In genomic region chr9:87682085-87682484, GRCh38 we compare ENCODE assay signal across 19 cellular contexts. TPM values are rescaled to one million over a fixed set of nuclear protein-coding genes. Genes with fewer than 3 reads are reported as not detected.
DNase-seq lines count a peak whose midpoint lies in the region; ATAC-seq and TF ChIP-seq lines count a peak whose summit lies in the region.
"Had no signal": no experiment of that assay in that cellular context is flagged by ENCODE, and none has a peak within 500 bp of the region (broad histone marks: within the 10 kb centered on the region; RNA-seq: fewer than 3 reads in every experiment).

No MANE protein-coding gene starts in this region.

- TF ChIP-seq EP300 in esophagus muscularis mucosa (IDR thresholded peaks at IDR 0.05), result no peak

- TF ChIP-seq POLR2A in esophagus muscularis mucosa (IDR thresholded peaks at IDR 0.05; ENCODE audit: low read depth), result no peak

- TF ChIP-seq CTCF in esophagus muscularis mucosa (IDR thresholded peaks at IDR 0.05), result no peak
- TF ChIP-seq CTCF in liver (IDR thresholded peaks at IDR 0.05; ENCODE audit: low read depth, low read length, missing input control), result no peak
- no peak for TF ChIP-seq CTCF in GM20000 (IDR thresholded peaks at IDR 0.05; ENCODE audit: extremely low read depth, missing control alignments)

- H3K27ac ChIP-seq in SK-N-MC (peak overlapping the region; percentile 54; the same call in 1 of the 2 replicates), esophagus muscularis mucosa (replicated peaks in 1 of 4) (no peak overlapping the region), liver (ENCODE audit: low read depth in 1 of 2, low read length in 2 of 2) (peak overlapping the region; percentile 10 to 11)
- H3K27ac ChIP-seq: BLaER1 treated with 17β-estradiol and CSF1 and Interleukin-3, amounts not matched to agents 10 nM and 100 nM had no signal

- no peaks in the 10 kb centered on the region for H3K27me3 ChIP-seq in esophagus muscularis mucosa
- H3K27me3 ChIP-seq in liver (ENCODE audit: control insufficient read depth in 4 of 4, insufficient read depth in 4 of 4, low read length in 3 of 4), result no peaks in the 10 kb centered on the region
- H3K27me3 ChIP-seq: BLaER1 treated with 17β-estradiol and CSF1 and Interleukin-3, amounts not matched to agents 10 nM and 100 nM had no signal

- DNase-seq in D341Med (ENCODE audit: low spot score), result peak; percentile 3
- DNase-seq in SK-N-MC (ENCODE audit: low read depth, low spot score), result no peak
- peak; percentile 88 for DNase-seq in esophagus muscularis mucosa (ENCODE audit: extremely low spot score)
- no peak for DNase-seq in iPS-NIHi11 (ENCODE audit: low spot score)
- no peak for DNase-seq in GM20000 (ENCODE audit: low spot score)
- no peak for DNase-seq in T1000 (lab: John Stamatoyannopoulos, UW)
- DNase-seq: Calu3; CD8-positive, alpha-beta T cell; DMS53; MM.1S; NCI-H1092 treated with DMSO at 0.1 percent for 48 hours; NCI-H146; NCI-H510A; NCI-H748 treated with DMSO at 0.1 percent for 48 hours; SHP77 treated with DMSO at 0.1 percent for 48 hours had no signal

- peaks cover 4 to 45% (median 32%) of the 10 kb centered on the region in 4 donors for H3K4me1 ChIP-seq in esophagus muscularis mucosa
- peaks cover 0 to 33% (median 16%) of the 10 kb centered on the region in 4 donors for H3K4me1 ChIP-seq in liver (ENCODE audit: control insufficient read depth in 4 of 4, insufficient read depth in 4 of 4, low read length in 3 of 4)

- H3K9me3 ChIP-seq in SK-N-MC (ENCODE audit: low read depth, low read length) (no peaks in the 10 kb centered on the region), esophagus muscularis mucosa (no peaks in the 10 kb centered on the region), liver (ENCODE audit: control insufficient read depth in 4 of 4, low read length in 3 of 4) (no peaks in the 10 kb centered on the region)
- H3K9me3 ChIP-seq: BLaER1 treated with 17β-estradiol and CSF1 and Interleukin-3, amounts not matched to agents 10 nM and 100 nM had no signal

- peaks cover 59% of the 10 kb centered on the region for H3K36me3 ChIP-seq in SK-N-MC (ENCODE audit: insufficient read depth, low read length)
- H3K36me3 ChIP-seq in esophagus muscularis mucosa, result peaks cover 0 to 44% (median 24%) of the 10 kb centered on the region in 4 donors
- H3K36me3 ChIP-seq in liver (ENCODE audit: control insufficient read depth in 4 of 4, insufficient read depth in 3 of 4, low read depth in 1 of 4, low read length in 3 of 4), result peaks cover 0 to 22% (median 7%) of the 10 kb centered on the region in 4 donors

- no peak for ATAC-seq in GM21447 (IDR thresholded peaks at IDR 0.05; ENCODE audit: unreplicated experiment)
- ATAC-seq: CD8-positive, alpha-beta T cell; SK-N-SH treated with all-trans-retinoic acid at 6 μM for 48 hours had no signal

- no peak overlapping the region for H3K9ac ChIP-seq in SK-N-MC (ENCODE audit: insufficient read length)
- H3K9ac ChIP-seq in liver (ENCODE audit: low read depth in 1 of 2, low read length in 2 of 2), result no peak overlapping the region
- H3K9ac ChIP-seq: BLaER1 treated with 17β-estradiol and CSF1 and Interleukin-3, amounts not matched to agents 10 nM and 100 nM had no signal

- intact Hi-C loops in esophagus muscularis mucosa (cut with DNase I), result loop anchor here (5.0 to 10.0 kb wide), 4 partner anchors 45 to 363 kb away; partner anchors contain the start of genes CDK20 and CTSL

- TF ChIP-seq RAD21 in liver (IDR thresholded peaks at IDR 0.05), result peak in 1 of 2 donors; percentile 4

- 57% methylated on average over 4 of the region's 4 CpGs for WGBS in esophagus muscularis mucosa
- 37% methylated on average over 4 of the region's 4 CpGs for WGBS in liver

- H3K4me3 ChIP-seq in SK-N-MC (no peak overlapping the region), esophagus muscularis mucosa (no peak overlapping the region), liver (ENCODE audit: low read depth in 1 of 3, low read length in 3 of 3) (no peak overlapping the region)
- H3K4me3 ChIP-seq: BLaER1 treated with 17β-estradiol and CSF1 and Interleukin-3, amounts not matched to agents 10 nM and 100 nM had no signal

TF ChIP-seq in liver, 16 proteins besides CTCF, POLR2A, EP300 and RAD21:
- TF ChIP-seq YY1 (IDR thresholded peaks at IDR 0.05) (no peak), ATF3 (IDR thresholded peaks at IDR 0.05) (peak; percentile 76)

RNA-seq across cellular contexts. Expression of gene CTSL, which starts 43.8 kb away (rescaled TPM):
- total RNA-seq in esophagus muscularis mucosa (100 to 1,000 TPM in 1 of 4 donors, 10 to 100 TPM in 3; 71.4 to 387 (median 94.5) TPM), liver (100 to 1,000 TPM; 156 to 193 TPM)
- 100 to 1,000 TPM; 167 to 210 TPM for polyA plus RNA-seq in liver

Comparison
In these comparisons a context has a peak if more than half of its experiments do, and no peak if none do; other contexts are left out.
1. DNase-seq: peak in D341Med (single experiment) and esophagus muscularis mucosa (single experiment); none in SK-N-MC (single experiment), iPS-NIHi11 (single experiment), GM20000 (single experiment) and T1000 (single experiment).
2. H3K27ac ChIP-seq: peak in SK-N-MC (single experiment) and liver (2 of 2); none in esophagus muscularis mucosa (0 of 4).